Comparison of ENCODE assay signal across 25 cellular contexts in the genomic region with DNA sequence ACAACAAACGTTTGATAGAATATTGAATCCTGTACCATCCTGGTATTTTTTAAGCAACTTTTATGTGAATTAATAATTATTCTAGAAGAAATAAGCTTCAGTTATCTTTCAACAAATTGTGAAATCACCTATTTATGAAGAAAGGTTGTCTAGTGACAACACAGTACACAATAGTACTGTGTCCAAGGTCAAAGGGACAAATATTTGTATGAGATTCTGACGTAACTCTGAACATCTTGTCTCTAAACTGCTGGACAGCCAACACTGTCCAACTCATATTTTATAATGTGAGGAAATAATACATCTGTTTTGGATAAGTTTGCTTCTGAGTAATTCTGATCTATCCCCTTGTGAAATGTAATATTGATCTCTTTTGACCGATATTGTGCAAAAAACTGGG. TPM values are rescaled to one million over a fixed set of nuclear protein-coding genes. Genes with fewer than 3 reads are reported as not detected.
"Had no signal": no experiment of that assay in that cellular context is flagged by ENCODE, and none has a peak within 500 bp of the region (broad histone marks: within the 10 kb centered on the region; RNA-seq: fewer than 3 reads in every experiment).

No MANE protein-coding gene starts in this region.

- H3K4me3 ChIP-seq: ascending aorta, breast epithelium, esophagus squamous epithelium, hepatocyte, left lung, mucosa of descending colon, neural progenitor cell, right atrium auricular region, skin epidermis, testis had no signal

- H3K9me3 ChIP-seq: ascending aorta, breast epithelium, esophagus squamous epithelium, left lung, mucosa of descending colon, right atrium auricular region, testis had no signal

- H3K4me1 Mint-ChIP-seq: neural progenitor cell had no signal

- H3K79me2 ChIP-seq: hepatocyte had no signal

- H3K36me3 ChIP-seq: ascending aorta, breast epithelium, esophagus squamous epithelium, left lung, neural progenitor cell, right atrium auricular region had no signal

- H3K4me2 ChIP-seq: hepatocyte, neural progenitor cell had no signal

- H2AFZ ChIP-seq: hepatocyte, neural progenitor cell had no signal

- H3K36me3 Mint-ChIP-seq: activated naive CD4-positive, alpha-beta T cell treated with anti-CD3 and anti-CD28 coated beads, Interleukin-2, amount 10 ng/mL, durations not matched to agents 7 days and 5 days; naive B cell; neural progenitor cell; type B pancreatic cell had no signal

- H3K9me3 Mint-ChIP-seq: activated naive CD4-positive, alpha-beta T cell treated with anti-CD3 and anti-CD28 coated beads, Interleukin-2, amount 10 ng/mL, durations not matched to agents 7 days and 5 days; dendritic cell treated with granulocyte-macrophage colony-stimulating factor and Interleukin-4, amounts not matched to agents 40 ng/mL and 50 ng/mL, for 4 days; effector memory CD8-positive, alpha-beta T cell; naive B cell; neural progenitor cell had no signal

- DNase-seq: activated CD4-positive, alpha-beta T cell treated with anti-CD3 and anti-CD28 coated beads, Interleukin-2, amount 50 U/mL, for 1 hour; activated CD4-positive, CD25-positive, alpha-beta regulatory T cell treated with anti-CD3 and anti-CD28 coated beads, Interleukin-2, amount 50 U/mL, for 72 hours; activated CD8-positive, alpha-beta memory T cell treated with anti-CD3 and anti-CD28 coated beads, Interleukin-2, amount 50 U/mL, for 48 hours; activated effector memory CD4-positive, alpha-beta T cell treated with Interleukin-2 at 50 U/mL for 16 hours; activated naive CD4-positive, alpha-beta T cell treated with anti-CD3 and anti-CD28 coated beads, Interleukin-2, amount 10 ng/mL, durations not matched to agents 7 days and 5 days; activated T-cell treated with anti-CD3 and anti-CD28 coated beads, Interleukin-2, amount 50 U/mL, for 48 hours; cerebellar nuclear complex; effector memory CD8-positive, alpha-beta T cell; esophagus squamous epithelium; kidney; left lung; mucosa of descending colon; naive B cell; stimulated activated CD4-positive, alpha-beta T cell treated with anti-CD3 and anti-CD28 coated beads, Interleukin-15, amount 100 ng/mL, for 24 hours; stimulated activated CD4-positive, alpha-beta T cell treated with anti-CD3 and anti-CD28 coated beads, Interleukin-2, amount 100 ng/mL, for 48 hours; testis had no signal

- H3K4me1 ChIP-seq: ascending aorta, breast epithelium, esophagus squamous epithelium, left lung, neural progenitor cell, right atrium auricular region, testis had no signal

- H3K9ac ChIP-seq: neural progenitor cell had no signal

- H3K27ac Mint-ChIP-seq: activated naive CD4-positive, alpha-beta T cell treated with anti-CD3 and anti-CD28 coated beads, Interleukin-2, amount 10 ng/mL, durations not matched to agents 7 days and 5 days; dendritic cell treated with granulocyte-macrophage colony-stimulating factor and Interleukin-4, amounts not matched to agents 40 ng/mL and 50 ng/mL, for 4 days; effector memory CD8-positive, alpha-beta T cell; naive B cell; neural progenitor cell; progenitor cell of endocrine pancreas; type B pancreatic cell had no signal

- H3K27ac ChIP-seq: ascending aorta, breast epithelium, esophagus squamous epithelium, hepatocyte, left lung, neural progenitor cell, right atrium auricular region, skin epidermis, testis had no signal

- H3K27me3 ChIP-seq: ascending aorta, breast epithelium, esophagus squamous epithelium, hepatocyte, left lung, neural progenitor cell, right atrium auricular region, testis had no signal

- H3K4me3 Mint-ChIP-seq: activated naive CD4-positive, alpha-beta T cell treated with anti-CD3 and anti-CD28 coated beads, Interleukin-2, amount 10 ng/mL, durations not matched to agents 7 days and 5 days; dendritic cell treated with granulocyte-macrophage colony-stimulating factor and Interleukin-4, amounts not matched to agents 40 ng/mL and 50 ng/mL, for 4 days; effector memory CD8-positive, alpha-beta T cell; naive B cell; neural progenitor cell; type B pancreatic cell had no signal

- ATAC-seq: effector memory CD8-positive, alpha-beta T cell; left lung; mucosa of descending colon had no signal

RNA-seq across cellular contexts. Expression of gene CASP5, which starts 18.9 kb away (rescaled TPM):
- total RNA-seq: ascending aorta, progenitor cell of endocrine pancreas, right atrium auricular region, testis had no signal

RNA-seq across cellular contexts. Expression of gene CASP1, which starts 30.9 kb away (rescaled TPM):
- total RNA-seq: ascending aorta, progenitor cell of endocrine pancreas had no signal

RNA-seq across cellular contexts. Expression of gene CASP4, which starts 35.6 kb away (rescaled TPM):
- total RNA-seq: progenitor cell of endocrine pancreas had no signal

RNA-seq across cellular contexts. Expression of gene CARD16, which starts 41.1 kb away (rescaled TPM):
- total RNA-seq: progenitor cell of endocrine pancreas had no signal
